In the genomic region with DNA sequence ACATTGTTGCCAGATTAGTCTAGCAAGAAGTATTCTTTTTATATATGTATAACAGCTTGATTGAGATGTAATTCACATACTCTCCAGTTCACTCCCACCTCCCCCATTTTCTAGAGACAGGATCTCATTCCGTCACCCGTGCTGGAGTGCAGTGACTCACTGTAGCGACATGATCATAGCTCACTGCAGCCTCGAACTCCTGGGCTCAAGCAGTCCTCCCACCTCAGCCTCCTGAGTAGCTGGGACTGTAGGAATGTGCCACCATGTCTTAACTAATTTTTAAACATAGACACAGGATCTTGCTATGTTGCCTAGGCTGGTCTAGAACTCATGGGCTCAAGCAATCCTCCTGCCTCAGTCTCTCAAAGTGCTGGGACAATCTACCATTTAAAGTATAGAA, we compare ENCODE assay signal across 17 cellular contexts. TPM values are rescaled to one million over a fixed set of nuclear protein-coding genes. Genes with fewer than 3 reads are reported as not detected.
DNase-seq lines count a peak whose midpoint lies in the region; ATAC-seq and TF ChIP-seq lines count a peak whose summit lies in the region.
"Had no signal": no experiment of that assay in that cellular context is flagged by ENCODE, and none has a peak within 500 bp of the region (broad histone marks: within the 10 kb centered on the region; RNA-seq: fewer than 3 reads in every experiment).

No MANE protein-coding gene starts in this region.

- H3K9me3 Mint-ChIP-seq in activated CD8-positive, alpha-beta T cell treated with anti-CD3 and anti-CD28 coated beads, Interleukin-2, amount 10 ng/mL, durations not matched to agents 7 days and 5 days (ENCODE audit: insufficient read depth) = no peaks in the 10 kb centered on the region
- H3K9me3 Mint-ChIP-seq: CD8-positive, alpha-beta memory T cell had no signal

- peaks cover 3% of the 10 kb centered on the region for H3K27me3 Mint-ChIP-seq in activated CD8-positive, alpha-beta T cell treated with anti-CD3 and anti-CD28 coated beads, Interleukin-2, amount 10 ng/mL, durations not matched to agents 7 days and 5 days (ENCODE audit: low read depth)

- POLR2A ChIA-PET in activated CD8-positive, alpha-beta T cell treated with anti-CD3 and anti-CD28 coated beads, Interleukin-2, amount 10 ng/mL, durations not matched to agents 7 days and 5 days (lab: Charles Lee) = interaction anchor here (1.1 kb wide), 1 partner anchor 49 kb away, joined by 3 read pairs; the partner anchor contains the start of gene ACSF2

- H3K4me3 ChIP-seq in liver (ENCODE audit: low read depth in 1 of 3, low read length in 3 of 3) = peak overlapping the region in 2 of 3 donors; percentile 2 to 18
- peak overlapping the region; percentile 18 to 60 for H3K4me3 ChIP-seq in mucosa of rectum (ENCODE audit: low read length in 2 of 2)
- H3K4me3 ChIP-seq: BLaER1, HAP-1 had no signal

- H3K9me3 ChIP-seq in liver (ENCODE audit: control insufficient read depth in 4 of 4, low read length in 3 of 4) (no peaks in the 10 kb centered on the region), mucosa of rectum (ENCODE audit: control insufficient read depth in 2 of 2, low read length in 2 of 2) (no peaks in the 10 kb centered on the region)
- H3K9me3 ChIP-seq: BLaER1, Caco-2, HAP-1 had no signal

- peak overlapping the region in 1 of 2 donors; percentile 19 for H3K27ac ChIP-seq in liver (ENCODE audit: low read depth in 1 of 2, low read length in 2 of 2)
- no peak overlapping the region for H3K27ac ChIP-seq in mucosa of rectum (ENCODE audit: low read depth in 2 of 2, low read length in 2 of 2)
- H3K27ac ChIP-seq: 22Rv1, BLaER1 had no signal

- no peak for TF ChIP-seq RAD21 in liver (IDR thresholded peaks at IDR 0.05)

- no peak overlapping the region for H3K4me3 Mint-ChIP-seq in activated CD8-positive, alpha-beta T cell treated with anti-CD3 and anti-CD28 coated beads, Interleukin-2, amount 10 ng/mL, durations not matched to agents 7 days and 5 days
- H3K4me3 Mint-ChIP-seq: CD8-positive, alpha-beta memory T cell had no signal

- peaks cover 7% of the 10 kb centered on the region for H3K36me3 Mint-ChIP-seq in activated CD8-positive, alpha-beta T cell treated with anti-CD3 and anti-CD28 coated beads, Interleukin-2, amount 10 ng/mL, durations not matched to agents 7 days and 5 days (ENCODE audit: low read depth)

- WGBS in liver = 39% methylated on average over 4 of the region's 4 CpGs

- H3K27me3 ChIP-seq in liver (ENCODE audit: control insufficient read depth in 4 of 4, insufficient read depth in 4 of 4, low read length in 3 of 4) (no peaks in the 10 kb centered on the region), mucosa of rectum (ENCODE audit: control insufficient read depth in 2 of 2, insufficient read depth in 2 of 2, low read length in 2 of 2) (no peaks in the 10 kb centered on the region)
- H3K27me3 ChIP-seq: BLaER1 had no signal

- H3K4me1 ChIP-seq in liver (ENCODE audit: control insufficient read depth in 4 of 4, insufficient read depth in 4 of 4, low read length in 3 of 4) (peaks cover 9 to 81% (median 59%) of the 10 kb centered on the region in 4 donors), mucosa of rectum (ENCODE audit: control insufficient read depth in 2 of 2, insufficient read depth in 2 of 2, low read length in 2 of 2) (peaks cover 26 to 37% of the 10 kb centered on the region in 2 donors)

- H3K4me1 Mint-ChIP-seq in activated CD8-positive, alpha-beta T cell treated with anti-CD3 and anti-CD28 coated beads, Interleukin-2, amount 10 ng/mL, durations not matched to agents 7 days and 5 days (ENCODE audit: low read depth) = peaks cover 28% of the 10 kb centered on the region

- peak; percentile 19 for DNase-seq in activated effector memory CD4-positive, alpha-beta T cell treated with anti-CD3 and anti-CD28 coated beads, Interleukin-2, amount 50 U/mL, for 16 hours
- DNase-seq in activated effector memory CD4-positive, alpha-beta T cell treated with Interleukin-2 at 50 U/mL for 16 hours = no peak
- DNase-seq in activated CD8-positive, alpha-beta T cell treated with anti-CD3 and anti-CD28 coated beads, Interleukin-2, amount 10 ng/mL, durations not matched to agents 7 days and 5 days = no peak
- DNase-seq in left lobe of liver (ENCODE audit: low spot score) (no peak), globus pallidus (ENCODE audit: low spot score) (no peak), NCI-H2107 treated with DMSO at 0.1 percent for 48 hours (lab: John Stamatoyannopoulos, UW; ENCODE audit: unreplicated experiment) (no peak)
- DNase-seq: AML-193; Caco-2; CD8-positive, alpha-beta memory T cell; DND-41; GDM1 had no signal

- H3K36me3 ChIP-seq in liver (ENCODE audit: control insufficient read depth in 4 of 4, insufficient read depth in 3 of 4, low read depth in 1 of 4, low read length in 3 of 4) (peaks cover 0 to 6% (median 2%) of the 10 kb centered on the region in 4 donors), mucosa of rectum (ENCODE audit: control insufficient read depth in 2 of 2, insufficient read depth in 2 of 2, low read length in 2 of 2) (peaks cover 15 to 22% of the 10 kb centered on the region in 2 donors)

- H3K9ac ChIP-seq in liver (ENCODE audit: low read depth in 1 of 2, low read length in 2 of 2) (no peak overlapping the region), mucosa of rectum (ENCODE audit: low read depth in 1 of 2, low read length in 2 of 2) (no peak overlapping the region)
- H3K9ac ChIP-seq: BLaER1 had no signal

- H3K27ac Mint-ChIP-seq in activated CD8-positive, alpha-beta T cell treated with anti-CD3 and anti-CD28 coated beads, Interleukin-2, amount 10 ng/mL, durations not matched to agents 7 days and 5 days = no peak overlapping the region

- CTCF ChIA-PET in activated CD8-positive, alpha-beta T cell treated with anti-CD3 and anti-CD28 coated beads, Interleukin-2, amount 10 ng/mL, durations not matched to agents 7 days and 5 days (lab: Charles Lee) = interaction anchor here (2.9 kb wide), 1 partner anchor 77 kb away, joined by 11 read pairs; the partner anchor contains the start of gene LRRC59

- TF ChIP-seq CTCF in liver (IDR thresholded peaks at IDR 0.05; ENCODE audit: low read depth, low read length, missing input control) = no peak

- no peak for ATAC-seq in activated CD8-positive, alpha-beta T cell treated with anti-CD3 and anti-CD28 coated beads, Interleukin-2, amount 10 ng/mL, durations not matched to agents 7 days and 5 days
- ATAC-seq in left lobe of liver = no peak

TF ChIP-seq in liver, 16 proteins besides CTCF, POLR2A, EP300 and RAD21:
- no peak for TF ChIP-seq MAX (IDR thresholded peaks at IDR 0.05)
- no peak for TF ChIP-seq TAF1 (conservative IDR thresholded peaks at IDR 0.05)
- no peak for TF ChIP-seq JUND (IDR thresholded peaks at IDR 0.05)
- TF ChIP-seq, protein P1, sequence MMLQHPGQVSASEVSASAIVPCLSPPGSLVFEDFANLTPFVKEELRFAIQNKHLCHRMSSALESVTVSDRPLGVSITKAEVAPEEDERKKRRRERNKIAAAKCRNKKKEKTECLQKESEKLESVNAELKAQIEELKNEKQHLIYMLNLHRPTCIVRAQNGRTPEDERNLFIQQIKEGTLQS (IDR thresholded peaks at IDR 0.05) = no peak

RNA-seq across cellular contexts. Expression of gene RSAD1, which starts 3.3 kb away (rescaled TPM):
- total RNA-seq in liver (10 to 100 TPM; 10.8 to 22.7 TPM), left lobe of liver (27.4 TPM)
- polyA plus RNA-seq in liver = 10 to 100 TPM; 18.2 to 18.9 TPM
- 10 to 100 TPM; 26.6 to 28.4 TPM for total RNA-seq in activated CD8-positive, alpha-beta T cell treated with anti-CD3 and anti-CD28 coated beads, Interleukin-2, amount 10 ng/mL, durations not matched to agents 7 days and 5 days

RNA-seq across cellular contexts. Expression of gene CHAD, which starts 6.7 kb away (rescaled TPM):
- 1 to 10 TPM in 1 of 2 donors, under 1 TPM in 1; 0.51 to 1.8 TPM for total RNA-seq in liver
- 1 to 10 TPM; 2.7 to 3.3 TPM for polyA plus RNA-seq in liver
- total RNA-seq in activated CD8-positive, alpha-beta T cell treated with anti-CD3 and anti-CD28 coated beads, Interleukin-2, amount 10 ng/mL, durations not matched to agents 7 days and 5 days = not detected
- 12.4 TPM for total RNA-seq in left lobe of liver
- total RNA-seq: Caco-2; CD8-positive, alpha-beta memory T cell; H1 had no signal
- polyA plus RNA-seq: CD8-positive, alpha-beta memory T cell had no signal

RNA-seq across cellular contexts. Expression of gene MYCBPAP, which starts 32.9 kb away (rescaled TPM):
- total RNA-seq in liver = under 1 TPM; 0.23 to 0.25 TPM
- not detected for polyA plus RNA-seq in liver
- 1 to 10 TPM; 7.7 to 9.3 TPM for total RNA-seq in activated CD8-positive, alpha-beta T cell treated with anti-CD3 and anti-CD28 coated beads, Interleukin-2, amount 10 ng/mL, durations not matched to agents 7 days and 5 days
- not detected for total RNA-seq in left lobe of liver
- polyA plus RNA-seq: CD8-positive, alpha-beta memory T cell had no signal

RNA-seq across cellular contexts. Expression of gene ACSF2, which starts 49.3 kb away (rescaled TPM):
- total RNA-seq in liver = 10 to 100 TPM; 18.9 to 34.3 TPM
- 10 to 100 TPM; 20.0 to 22.2 TPM for polyA plus RNA-seq in liver
- 10 to 100 TPM; 33.1 to 33.4 TPM for total RNA-seq in activated CD8-positive, alpha-beta T cell treated with anti-CD3 and anti-CD28 coated beads, Interleukin-2, amount 10 ng/mL, durations not matched to agents 7 days and 5 days
- 56.1 TPM for total RNA-seq in left lobe of liver

RNA-seq across cellular contexts. Expression of gene EPN3, which starts 57.2 kb away (rescaled TPM):
- total RNA-seq in liver = under 1 TPM; 0.33 to 0.51 TPM
- polyA plus RNA-seq in liver = under 1 TPM in 1 of 2 donors, not detected in 1; 0.06 TPM
- total RNA-seq in activated CD8-positive, alpha-beta T cell treated with anti-CD3 and anti-CD28 coated beads, Interleukin-2, amount 10 ng/mL, durations not matched to agents 7 days and 5 days = not detected
- 0.35 TPM for total RNA-seq in left lobe of liver
- total RNA-seq: CD8-positive, alpha-beta memory T cell had no signal
- polyA plus RNA-seq: CD8-positive, alpha-beta memory T cell had no signal
